Comparison of ENCODE assay signal across 20 cellular contexts in genomic region chr9:8726692-8727091, GRCh38.
DNase-seq lines count a peak whose midpoint lies in the region; ATAC-seq and TF ChIP-seq lines count a peak whose summit lies in the region.
"Had no signal": no experiment of that assay in that cellular context is flagged by ENCODE, and none has a peak within 500 bp of the region (broad histone marks: within the 10 kb centered on the region; RNA-seq: fewer than 3 reads in every experiment).

No MANE protein-coding gene starts in this region.

- H3K4me3 ChIP-seq in GM23338 (no peak overlapping the region), neural progenitor cell (no peak overlapping the region), trophoblast cell (ENCODE audit: low read depth, low read length) (no peak overlapping the region)
- H3K4me3 ChIP-seq: A549; BLaER1 treated with 17β-estradiol and CSF1 and Interleukin-3, amounts not matched to agents 10 nM and 100 nM had no signal

- no peak for TF ChIP-seq CTCF in GM23338 (conservative IDR thresholded peaks at IDR 0.05; ENCODE audit: low read depth in 2 of 2)
- no peak for TF ChIP-seq CTCF in WTC11 (IDR thresholded peaks at IDR 0.05)
- no peak for TF ChIP-seq CTCF in neural progenitor cell (IDR thresholded peaks at IDR 0.05)

- no peak overlapping the region for H2BK120ac ChIP-seq in trophoblast cell (ENCODE audit: insufficient read depth, low read length, poor library complexity)

- H3K27ac ChIP-seq in GM23338 (ENCODE audit: low read depth): 0 out of 2 replicates have a peak overlapping the region, but pooled peaks have one; percentile 51
- peak overlapping the region; percentile 89 for H3K27ac ChIP-seq in neural progenitor cell
- H3K27ac ChIP-seq in trophoblast cell (ENCODE audit: low read depth, low read length): no peak overlapping the region
- H3K27ac ChIP-seq: 22Rv1; A549; BLaER1 treated with 17β-estradiol and CSF1 and Interleukin-3, amounts not matched to agents 10 nM and 100 nM; C4-2B had no signal

- H3K4me1 Mint-ChIP-seq in GM23338: peaks cover 12% of the 10 kb centered on the region
- peaks cover 12% of the 10 kb centered on the region for H3K4me1 Mint-ChIP-seq in WTC11
- H3K4me1 Mint-ChIP-seq in neural progenitor cell: peaks cover 44% of the 10 kb centered on the region
- H3K4me1 Mint-ChIP-seq in T-helper 2 cell treated with Interferon-gamma antibody and Interleukin-4, amounts not matched to agents 5 μg/mL and 100 μg/mL, for 36 hours (ENCODE audit: low read depth): no peaks in the 10 kb centered on the region
- H3K4me1 Mint-ChIP-seq: B cell had no signal

- peak overlapping the region; percentile 73 for H4K8ac ChIP-seq in trophoblast cell (ENCODE audit: low read depth, low read length)

- peak overlapping the region; percentile 84 for H2BK12ac ChIP-seq in trophoblast cell (ENCODE audit: low read length)

- H3K4me3 Mint-ChIP-seq in GM23338 (no peak overlapping the region), WTC11 (no peak overlapping the region), neural progenitor cell (no peak overlapping the region)
- H3K4me3 Mint-ChIP-seq in T-helper 2 cell treated with Interferon-gamma antibody and Interleukin-4, amounts not matched to agents 5 μg/mL and 100 μg/mL, for 36 hours: no peak overlapping the region
- H3K4me3 Mint-ChIP-seq: B cell; CD4-positive, alpha-beta T cell; CD8-positive, alpha-beta T cell had no signal

- H3K27me3 ChIP-seq in GM23338 (ENCODE audit: insufficient read depth) (no peaks in the 10 kb centered on the region), neural progenitor cell (no peaks in the 10 kb centered on the region), trophoblast cell (ENCODE audit: insufficient read depth, low read length) (no peaks in the 10 kb centered on the region)
- H3K27me3 ChIP-seq: BLaER1 treated with 17β-estradiol and CSF1 and Interleukin-3, amounts not matched to agents 10 nM and 100 nM had no signal

- DNase-seq in GM23338 (ENCODE audit: low spot score) (no peak), WTC11 (ENCODE audit: low spot score) (no peak), neural progenitor cell (ENCODE audit: low spot score) (no peak), trophoblast cell (no peak), amniotic stem cell (lab: John Stamatoyannopoulos, UW) (no peak), NCI-H82 (lab: John Stamatoyannopoulos, UW) (no peak), SKM-1 (lab: John Stamatoyannopoulos, UW; ENCODE audit: unreplicated experiment) (no peak)
- DNase-seq in T-helper 2 cell treated with Interferon-gamma antibody and Interleukin-4, amounts not matched to agents 5 μg/mL and 100 μg/mL, for 36 hours (ENCODE audit: low spot score): no peak
- DNase-seq: AML-193; Caco-2; Calu3; CD4-positive, alpha-beta T cell; CD8-positive, alpha-beta T cell; DMS79 treated with DMSO at 0.1 percent for 48 hours; GF-D8 had no signal

- peak overlapping the region; percentile 80 for H4K91ac ChIP-seq in trophoblast cell (ENCODE audit: low read depth, low read length)

- no peak overlapping the region for H2AK5ac ChIP-seq in trophoblast cell (ENCODE audit: low read length)

- peaks cover 4% of the 10 kb centered on the region for H3K79me1 ChIP-seq in trophoblast cell (ENCODE audit: low read length)

- H3K4me1 ChIP-seq in GM23338 (ENCODE audit: insufficient read depth) (peaks cover 6% of the 10 kb centered on the region; the same call in 1 of the 2 replicates), neural progenitor cell (peaks cover 28% of the 10 kb centered on the region), trophoblast cell (ENCODE audit: control insufficient read depth in 1 of 2, insufficient read depth in 2 of 2, low read length in 2 of 2) (peaks cover 2 to 11% of the 10 kb centered on the region in 2 experiments)
- H3K4me1 ChIP-seq: A549; BLaER1 treated with 17β-estradiol and CSF1 and Interleukin-3, amounts not matched to agents 10 nM and 100 nM; Caco-2 had no signal

- no peak overlapping the region for H3K18ac ChIP-seq in trophoblast cell (ENCODE audit: low read length)

- no peak overlapping the region for H2AFZ ChIP-seq in GM23338
- no peak overlapping the region for H2AFZ ChIP-seq in neural progenitor cell (replicated peaks)
- no peak overlapping the region for H2AFZ ChIP-seq in trophoblast cell (ENCODE audit: insufficient read depth, low read length, poor library complexity)

- no peak overlapping the region for H2BK5ac ChIP-seq in trophoblast cell (ENCODE audit: low read depth, low read length, poor library complexity)

- H3K4ac ChIP-seq in trophoblast cell (ENCODE audit: low read depth, low read length): no peak overlapping the region

- no peak overlapping the region for H3K4me2 ChIP-seq in GM23338
- H3K4me2 ChIP-seq in neural progenitor cell: peak overlapping the region; percentile 37
- H3K4me2 ChIP-seq in trophoblast cell (ENCODE audit: low read length): no peak overlapping the region
- H3K4me2 ChIP-seq: A549; BLaER1 treated with 17β-estradiol and CSF1 and Interleukin-3, amounts not matched to agents 10 nM and 100 nM had no signal

- peak overlapping the region; percentile 77; the same call in 1 of the 2 replicates for H3K27ac Mint-ChIP-seq in GM23338
- no peak overlapping the region for H3K27ac Mint-ChIP-seq in WTC11
- no peak overlapping the region for H3K27ac Mint-ChIP-seq in neural progenitor cell
- no peak overlapping the region for H3K27ac Mint-ChIP-seq in T-helper 2 cell treated with Interferon-gamma antibody and Interleukin-4, amounts not matched to agents 5 μg/mL and 100 μg/mL, for 36 hours
- H3K27ac Mint-ChIP-seq: B cell; CD4-positive, alpha-beta T cell; CD8-positive, alpha-beta T cell had no signal

- no peak overlapping the region for H3K14ac ChIP-seq in trophoblast cell (ENCODE audit: low read length)

- CTCF ChIA-PET in WTC11 (lab: Charles Lee): no interaction called here

- H3K9me3 Mint-ChIP-seq in GM23338 (no peaks in the 10 kb centered on the region), WTC11 (no peaks in the 10 kb centered on the region), neural progenitor cell (no peaks in the 10 kb centered on the region)
- H3K9me3 Mint-ChIP-seq in T-helper 2 cell treated with Interferon-gamma antibody and Interleukin-4, amounts not matched to agents 5 μg/mL and 100 μg/mL, for 36 hours: no peaks in the 10 kb centered on the region
- H3K9me3 Mint-ChIP-seq: CD4-positive, alpha-beta T cell; CD8-positive, alpha-beta T cell had no signal

- ATAC-seq in GM23338: no peak
- ATAC-seq in WTC11: no peak
- ATAC-seq: A549; CD8-positive, alpha-beta T cell had no signal

- H3K36me3 Mint-ChIP-seq in GM23338 (ENCODE audit: low read depth): no peaks in the 10 kb centered on the region
- H3K36me3 Mint-ChIP-seq in WTC11: no peaks in the 10 kb centered on the region
- peaks cover 24% of the 10 kb centered on the region for H3K36me3 Mint-ChIP-seq in neural progenitor cell
- H3K36me3 Mint-ChIP-seq in T-helper 2 cell treated with Interferon-gamma antibody and Interleukin-4, amounts not matched to agents 5 μg/mL and 100 μg/mL, for 36 hours (ENCODE audit: low read depth): no peaks in the 10 kb centered on the region
- H3K36me3 Mint-ChIP-seq: CD8-positive, alpha-beta T cell had no signal

- H3F3A ChIP-seq in GM23338 (replicated peaks; ENCODE audit: low read depth) (no peaks in the 10 kb centered on the region), neural progenitor cell (ENCODE audit: low read depth) (peaks cover 20% of the 10 kb centered on the region)

- POLR2A ChIA-PET in WTC11 (lab: Charles Lee): no interaction called here

- H4K20me1 ChIP-seq in GM23338 (replicated peaks; ENCODE audit: insufficient read depth): no peaks in the 10 kb centered on the region
- H4K20me1 ChIP-seq in neural progenitor cell (ENCODE audit: low read depth): no peaks in the 10 kb centered on the region
- H4K20me1 ChIP-seq: BLaER1 treated with 17β-estradiol and CSF1 and Interleukin-3, amounts not matched to agents 10 nM and 100 nM had no signal

- H3K27me3 Mint-ChIP-seq in GM23338 (ENCODE audit: insufficient read depth, low read depth, poor library complexity): no peaks in the 10 kb centered on the region
- H3K27me3 Mint-ChIP-seq in WTC11 (ENCODE audit: low read depth): no peaks in the 10 kb centered on the region
- H3K27me3 Mint-ChIP-seq in neural progenitor cell (ENCODE audit: insufficient read depth, low read depth): no peaks in the 10 kb centered on the region
- peaks cover 6% of the 10 kb centered on the region for H3K27me3 Mint-ChIP-seq in T-helper 2 cell treated with Interferon-gamma antibody and Interleukin-4, amounts not matched to agents 5 μg/mL and 100 μg/mL, for 36 hours (ENCODE audit: low read depth)
- H3K27me3 Mint-ChIP-seq: B cell; CD4-positive, alpha-beta T cell had no signal

- no peaks in the 10 kb centered on the region for H3K36me3 ChIP-seq in GM23338 (ENCODE audit: insufficient read depth)
- no peaks in the 10 kb centered on the region for H3K36me3 ChIP-seq in neural progenitor cell
- H3K36me3 ChIP-seq in trophoblast cell (ENCODE audit: control insufficient read depth in 1 of 2, insufficient read depth in 2 of 2, low read length in 2 of 2): no peaks in the 10 kb centered on the region
- H3K36me3 ChIP-seq: BLaER1 treated with 17β-estradiol and CSF1 and Interleukin-3, amounts not matched to agents 10 nM and 100 nM had no signal

- H4K12ac ChIP-seq in trophoblast cell (ENCODE audit: low read depth, low read length): no peak overlapping the region

- H3K9me3 ChIP-seq in neural progenitor cell (ENCODE audit: low read depth): no peaks in the 10 kb centered on the region
- no peaks in the 10 kb centered on the region for H3K9me3 ChIP-seq in trophoblast cell (ENCODE audit: insufficient read depth, low read depth, low read length)
- H3K9me3 ChIP-seq: A549; BLaER1 treated with 17β-estradiol and CSF1 and Interleukin-3, amounts not matched to agents 10 nM and 100 nM; Caco-2 had no signal

- H3K9ac ChIP-seq in neural progenitor cell: no peak overlapping the region
- H3K9ac ChIP-seq in trophoblast cell (ENCODE audit: low read length): no peak overlapping the region
- H3K9ac ChIP-seq: BLaER1 treated with 17β-estradiol and CSF1 and Interleukin-3, amounts not matched to agents 10 nM and 100 nM had no signal

- no CpG with 5 or more reads among the region's 4 CpGs for WGBS in trophoblast cell (ENCODE audit: extremely low coverage, insufficient coverage, insufficient read length)

- no peak overlapping the region for H3K23ac ChIP-seq in trophoblast cell (ENCODE audit: low read length)

- H3K79me2 ChIP-seq in GM23338 (replicated peaks; ENCODE audit: insufficient read depth): 0 out of 2 replicates have a peak, but pooled peaks cover 3% of the 10 kb centered on the region
- H3K79me2 ChIP-seq in neural progenitor cell (ENCODE audit: low read depth): peaks cover 27% of the 10 kb centered on the region
- no peaks in the 10 kb centered on the region for H3K79me2 ChIP-seq in trophoblast cell (ENCODE audit: control insufficient read depth, insufficient read depth, low read length, poor library complexity)

- H3K9me2 ChIP-seq in GM23338 (ENCODE audit: insufficient read depth): no peaks in the 10 kb centered on the region

TF ChIP-seq in GM23338, 12 proteins besides CTCF, POLR2A, EP300 and RAD21 (continues in another document):
- no peak for TF ChIP-seq ZNF331 (CRISPR knock-in tag; IDR thresholded peaks at IDR 0.05; ENCODE audit: low read depth)
- no peak for TF ChIP-seq EZH2phosphoT487 (IDR thresholded peaks at IDR 0.05; ENCODE audit: unreplicated experiment)

TF ChIP-seq in WTC11, 78 proteins besides CTCF, POLR2A, EP300 and RAD21 (continues in another document):
- TF ChIP-seq ZNF121 (CRISPR knock-in tag; IDR thresholded peaks at IDR 0.05): peak; percentile 61; the same call in 1 of the 2 replicates
